1 cellular context compared by ENCODE assay signal in the genomic region with DNA sequence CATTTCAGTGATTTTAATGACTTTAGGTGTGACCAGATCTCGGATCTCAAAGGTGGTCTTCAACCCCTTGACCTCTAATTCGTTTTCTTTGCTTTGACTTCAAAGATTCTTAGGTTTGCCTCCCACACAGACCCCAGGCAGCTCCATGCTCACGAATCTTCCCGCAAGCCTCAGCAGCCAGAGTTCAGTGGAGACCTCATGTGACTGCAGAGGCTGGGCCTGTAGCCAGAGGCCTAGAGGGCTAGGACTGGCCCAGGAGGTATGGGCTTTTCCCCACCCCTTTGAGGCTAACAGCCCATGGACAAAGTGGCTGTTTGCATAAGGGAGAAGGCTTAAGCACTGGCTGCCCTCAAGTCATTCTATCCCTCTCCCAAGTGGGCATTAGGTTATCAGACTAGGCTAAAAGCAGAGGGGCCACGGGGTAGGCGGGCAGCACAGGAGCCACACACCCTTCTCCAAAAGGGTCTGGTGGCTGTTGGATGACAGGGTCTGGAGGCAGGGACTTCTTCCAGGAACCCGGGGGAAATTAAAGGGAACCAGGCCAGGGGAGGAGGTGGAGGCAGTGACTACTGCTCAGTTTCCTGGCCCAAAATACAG.
TF ChIP-seq lines count a peak whose summit lies in the region.

No MANE protein-coding gene starts in this region.

TF ChIP-seq in SK-N-SH, 30 proteins besides CTCF, POLR2A, EP300 and RAD21 (continued from another document):
- no peak for TF ChIP-seq FOXJ3 (CRISPR knock-in tag; IDR thresholded peaks at IDR 0.05)
- TF ChIP-seq RFX5 (IDR thresholded peaks at IDR 0.05; ENCODE audit: low read length), result no peak
- no peak for TF ChIP-seq MXI1 (IDR thresholded peaks at IDR 0.05; ENCODE audit: low read depth, low read length)
